ENCODE assay signal across 15 cellular contexts in genomic region chr1:151294748-151295462, GRCh38. TPM values are rescaled to one million over a fixed set of nuclear protein-coding genes. Genes with fewer than 3 reads are reported as not detected.
DNase-seq lines count a peak whose midpoint lies in the region; ATAC-seq and TF ChIP-seq lines count a peak whose summit lies in the region.
"Had no signal": no experiment of that assay in that cellular context is flagged by ENCODE, and none has a peak within 500 bp of the region (broad histone marks: within the 10 kb centered on the region; RNA-seq: fewer than 3 reads in every experiment).

No MANE protein-coding gene starts in this region.

- peaks cover 69% of the 10 kb centered on the region for H3K36me3 ChIP-seq in HUES64 (ENCODE audit: insufficient read depth, low read length)

- H3K27me3 ChIP-seq in HUES64 (ENCODE audit: insufficient read depth, low read length): no peaks in the 10 kb centered on the region
- H3K27me3 ChIP-seq: SJCRH30, tibial nerve had no signal

- H3K27ac Mint-ChIP-seq in endothelial cell (ENCODE audit: unreplicated experiment): peak overlapping the region; percentile 57
- peak overlapping the region; percentile 85 for H3K27ac Mint-ChIP-seq in nephron progenitor cell

- H3K4me3 Mint-ChIP-seq in endothelial cell (ENCODE audit: unreplicated experiment) (no peak overlapping the region), nephron progenitor cell (no peak overlapping the region)
- H3K4me3 Mint-ChIP-seq: activated naive CD4-positive, alpha-beta T cell treated with anti-CD3 and anti-CD28 coated beads, Interleukin-2, amount 50 U/mL, for 24 hours had no signal

- H3K9me3 ChIP-seq in HUES64 (ENCODE audit: insufficient read depth, low read depth, low read length): no peaks in the 10 kb centered on the region
- H3K9me3 ChIP-seq: SJCRH30, tibial nerve had no signal

- TF ChIP-seq CTCF in endothelial cell (IDR thresholded peaks at IDR 0.05; ENCODE audit: unreplicated experiment): no peak
- TF ChIP-seq CTCF in nephron progenitor cell (IDR thresholded peaks at IDR 0.05): no peak

- peaks cover 15% of the 10 kb centered on the region for H3K4me1 Mint-ChIP-seq in endothelial cell (ENCODE audit: unreplicated experiment)
- peaks cover 14% of the 10 kb centered on the region for H3K4me1 Mint-ChIP-seq in nephron progenitor cell
- H3K4me1 Mint-ChIP-seq: activated naive CD4-positive, alpha-beta T cell treated with anti-CD3 and anti-CD28 coated beads, Interleukin-2, amount 50 U/mL, for 24 hours had no signal

- H3K9ac ChIP-seq in HUES64 (ENCODE audit: low read depth, low read length): peak overlapping the region; percentile 19
- H3K9ac ChIP-seq: parathyroid adenoma had no signal

- ATAC-seq in HG03439 (IDR thresholded peaks at IDR 0.05; ENCODE audit: unreplicated experiment) (no peak), GM19023 (IDR thresholded peaks at IDR 0.05; ENCODE audit: unreplicated experiment) (no peak)
- ATAC-seq: esophagus mucosa had no signal

- no peaks in the 10 kb centered on the region for H3K9me3 Mint-ChIP-seq in endothelial cell (ENCODE audit: unreplicated experiment)
- H3K9me3 Mint-ChIP-seq in nephron progenitor cell: no peaks in the 10 kb centered on the region
- H3K9me3 Mint-ChIP-seq: activated naive CD4-positive, alpha-beta T cell treated with anti-CD3 and anti-CD28 coated beads, Interleukin-2, amount 50 U/mL, for 24 hours had no signal

- peaks cover 35% of the 10 kb centered on the region for H3K36me3 Mint-ChIP-seq in endothelial cell (ENCODE audit: low read depth, unreplicated experiment)
- H3K36me3 Mint-ChIP-seq in nephron progenitor cell (ENCODE audit: low read depth): peaks cover 43% of the 10 kb centered on the region

- peaks cover 20% of the 10 kb centered on the region for H3K4me1 ChIP-seq in HUES64 (ENCODE audit: insufficient read depth, low read length)
- H3K4me1 ChIP-seq: parathyroid adenoma, SJCRH30 had no signal

- 54% methylated on average over 2 of the region's 2 CpGs for WGBS in HUES64

- H3K27ac ChIP-seq in HUES64 (ENCODE audit: low read depth, low read length): peak overlapping the region; percentile 88
- H3K27ac ChIP-seq: parathyroid adenoma, SJCRH30 had no signal

- H3K27me3 Mint-ChIP-seq in endothelial cell (ENCODE audit: unreplicated experiment) (peaks cover 13% of the 10 kb centered on the region), nephron progenitor cell (ENCODE audit: low read depth, poor library complexity) (no peaks in the 10 kb centered on the region)
- H3K27me3 Mint-ChIP-seq: activated naive CD4-positive, alpha-beta T cell treated with anti-CD3 and anti-CD28 coated beads, Interleukin-2, amount 50 U/mL, for 24 hours had no signal

- DNase-seq in C1 segment of cervical spinal cord (lab: John Stamatoyannopoulos, UW): peak in 9 of 14 donors; percentile 16 to 63 (median 35)
- no peak for DNase-seq in endothelial cell (ENCODE audit: low spot score)
- no peak for DNase-seq in nephron progenitor cell
- DNase-seq in SHP77 treated with DMSO at 0.1 percent for 48 hours (lab: John Stamatoyannopoulos, UW): no peak
- DNase-seq in D341Med (ENCODE audit: low spot score): no peak
- DNase-seq: mammary epithelial cell, NCI-H2227 treated with DMSO at 0.1 percent for 48 hours, SJCRH30 had no signal

- peak overlapping the region; percentile 4; the same call in 1 of the 2 replicates for H3K4me3 ChIP-seq in HUES64 (ENCODE audit: low read length)
- H3K4me3 ChIP-seq: SJCRH30, tibial nerve had no signal

RNA-seq across cellular contexts. Expression of gene ZNF687, which starts 12.8 kb away (rescaled TPM):
- 23.3 TPM for polyA plus RNA-seq in HUES64 (2013, experiment 1 of 2)
- polyA plus RNA-seq in HUES64 (2013, experiment 2 of 2): 25.7 TPM
- total RNA-seq in endothelial cell (ENCODE audit: unreplicated experiment): 29.9 TPM

RNA-seq across cellular contexts. Expression of gene PI4KB, which starts 32.3 kb away (rescaled TPM):
- polyA plus RNA-seq in HUES64 (2013, experiment 1 of 2): 20.9 TPM
- 19.0 TPM for polyA plus RNA-seq in HUES64 (2013, experiment 2 of 2)
- 50.3 TPM for total RNA-seq in endothelial cell (ENCODE audit: unreplicated experiment)

RNA-seq across cellular contexts. Expression of gene PSMD4, which starts 40.4 kb away (rescaled TPM):
- 161 TPM for polyA plus RNA-seq in HUES64 (2013, experiment 1 of 2)
- 159 TPM for polyA plus RNA-seq in HUES64 (2013, experiment 2 of 2)
- 186 TPM for total RNA-seq in endothelial cell (ENCODE audit: unreplicated experiment)

RNA-seq across cellular contexts. Expression of gene RFX5, which starts 52.1 kb away (rescaled TPM):
- 32.0 TPM for polyA plus RNA-seq in HUES64 (2013, experiment 1 of 2)
- 37.3 TPM for polyA plus RNA-seq in HUES64 (2013, experiment 2 of 2)
- 51.6 TPM for total RNA-seq in endothelial cell (ENCODE audit: unreplicated experiment)

Comparison
In these comparisons a context has a peak if more than half of its experiments do, and no peak if none do; other contexts are left out.
1. DNase-seq: peak in C1 segment of cervical spinal cord (9 of 14); none in endothelial cell (single experiment), nephron progenitor cell (single experiment), SHP77 treated with DMSO at 0.1 percent for 48 hours (single experiment) and D341Med (single experiment).